1 cellular context compared by ENCODE assay signal in the genomic region with DNA sequence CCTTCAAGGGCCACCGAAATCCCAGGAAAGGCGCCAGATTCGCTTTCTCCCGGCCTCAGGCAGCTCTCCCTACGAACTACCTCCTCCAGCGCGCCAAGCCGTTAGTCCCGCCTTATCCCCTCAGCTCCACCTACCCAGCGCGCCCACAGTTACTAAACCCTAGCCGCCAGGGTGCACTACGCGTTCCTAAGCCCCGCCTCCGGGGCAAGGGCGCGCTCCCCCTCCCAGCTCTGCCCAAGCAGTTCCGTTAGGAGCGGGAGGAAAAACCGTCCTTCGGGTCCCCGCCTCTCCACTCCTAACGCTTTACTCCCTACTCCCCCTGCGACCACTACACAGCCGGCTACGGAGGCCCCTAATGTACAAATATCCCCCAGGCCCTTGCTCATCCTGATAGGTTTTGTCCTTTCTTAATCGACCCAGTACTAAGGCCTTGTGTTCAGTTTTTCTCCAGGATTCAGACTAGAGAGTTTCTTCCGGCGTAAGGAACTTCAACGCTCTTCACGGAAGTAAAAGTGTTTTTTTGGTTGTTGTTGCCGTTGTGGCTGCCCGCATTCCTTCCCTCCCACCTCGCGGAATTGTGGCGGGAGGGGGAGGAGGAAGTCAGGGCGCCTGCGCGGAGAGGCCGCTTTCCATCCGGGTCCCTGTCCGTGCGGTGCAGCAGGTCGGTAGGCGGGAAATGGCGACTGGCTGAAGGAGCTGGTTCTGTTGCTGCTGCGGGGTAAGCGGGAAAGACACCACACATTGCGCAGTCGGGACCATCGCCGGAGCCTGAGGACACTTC.
TF ChIP-seq lines count a peak whose summit lies in the region.

A gene (plus strand): TSS at position 655 of the 781 bp plus-strand sequence. CDS start 31,386 bp downstream, outside the sequence.

TF ChIP-seq in HepG2, 621 proteins besides CTCF, POLR2A, EP300 and RAD21 (continued from another document and continues in another):
- TF ChIP-seq, protein P1, sequence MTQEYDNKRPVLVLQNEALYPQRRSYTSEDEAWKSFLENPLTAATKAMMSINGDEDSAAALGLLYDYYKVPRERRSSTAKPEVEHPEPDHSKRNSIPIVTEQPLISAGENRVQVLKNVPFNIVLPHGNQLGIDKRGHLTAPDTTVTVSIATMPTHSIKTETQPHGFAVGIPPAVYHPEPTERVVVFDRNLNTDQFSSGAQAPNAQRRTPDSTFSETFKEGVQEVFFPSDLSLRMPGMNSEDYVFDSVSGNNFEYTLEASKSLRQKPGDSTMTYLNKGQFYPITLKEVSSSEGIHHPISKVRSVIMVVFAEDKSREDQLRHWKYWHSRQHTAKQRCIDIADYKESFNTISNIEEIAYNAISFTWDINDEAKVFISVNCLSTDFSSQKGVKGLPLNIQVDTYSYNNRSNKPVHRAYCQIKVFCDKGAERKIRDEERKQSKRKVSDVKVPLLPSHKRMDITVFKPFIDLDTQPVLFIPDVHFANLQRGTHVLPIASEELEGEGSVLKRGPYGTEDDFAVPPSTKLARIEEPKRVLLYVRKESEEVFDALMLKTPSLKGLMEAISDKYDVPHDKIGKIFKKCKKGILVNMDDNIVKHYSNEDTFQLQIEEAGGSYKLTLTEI (CRISPR knock-in tag; conservative IDR thresholded peaks at IDR 0.05) = no peak
- TF ChIP-seq CCDC6 (CRISPR knock-in tag; IDR thresholded peaks at IDR 0.05) = peak; percentile 17; the same call in 1 of the 2 replicates
- TF ChIP-seq RFX1 (IDR thresholded peaks at IDR 0.05) = peak; percentile 6; the same call in 1 of the 2 replicates
- TF ChIP-seq ZNF251 (CRISPR knock-in tag; IDR thresholded peaks at IDR 0.05) = no peak
- TF ChIP-seq PHF5A (CRISPR knock-in tag; IDR thresholded peaks at IDR 0.05; ENCODE audit: low read depth, unreplicated experiment) = no peak
- TF ChIP-seq ZKSCAN8 (CRISPR knock-in tag; IDR thresholded peaks at IDR 0.05; ENCODE audit: borderline replicate concordance) = no peak
- TF ChIP-seq, protein P2, sequence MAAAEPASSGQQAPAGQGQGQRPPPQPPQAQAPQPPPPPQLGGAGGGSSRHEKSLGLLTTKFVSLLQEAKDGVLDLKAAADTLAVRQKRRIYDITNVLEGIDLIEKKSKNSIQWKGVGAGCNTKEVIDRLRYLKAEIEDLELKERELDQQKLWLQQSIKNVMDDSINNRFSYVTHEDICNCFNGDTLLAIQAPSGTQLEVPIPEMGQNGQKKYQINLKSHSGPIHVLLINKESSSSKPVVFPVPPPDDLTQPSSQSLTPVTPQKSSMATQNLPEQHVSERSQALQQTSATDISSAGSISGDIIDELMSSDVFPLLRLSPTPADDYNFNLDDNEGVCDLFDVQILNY (CRISPR knock-in tag; conservative IDR thresholded peaks at IDR 0.05) = peak; percentile 91
- TF ChIP-seq, protein P3, sequence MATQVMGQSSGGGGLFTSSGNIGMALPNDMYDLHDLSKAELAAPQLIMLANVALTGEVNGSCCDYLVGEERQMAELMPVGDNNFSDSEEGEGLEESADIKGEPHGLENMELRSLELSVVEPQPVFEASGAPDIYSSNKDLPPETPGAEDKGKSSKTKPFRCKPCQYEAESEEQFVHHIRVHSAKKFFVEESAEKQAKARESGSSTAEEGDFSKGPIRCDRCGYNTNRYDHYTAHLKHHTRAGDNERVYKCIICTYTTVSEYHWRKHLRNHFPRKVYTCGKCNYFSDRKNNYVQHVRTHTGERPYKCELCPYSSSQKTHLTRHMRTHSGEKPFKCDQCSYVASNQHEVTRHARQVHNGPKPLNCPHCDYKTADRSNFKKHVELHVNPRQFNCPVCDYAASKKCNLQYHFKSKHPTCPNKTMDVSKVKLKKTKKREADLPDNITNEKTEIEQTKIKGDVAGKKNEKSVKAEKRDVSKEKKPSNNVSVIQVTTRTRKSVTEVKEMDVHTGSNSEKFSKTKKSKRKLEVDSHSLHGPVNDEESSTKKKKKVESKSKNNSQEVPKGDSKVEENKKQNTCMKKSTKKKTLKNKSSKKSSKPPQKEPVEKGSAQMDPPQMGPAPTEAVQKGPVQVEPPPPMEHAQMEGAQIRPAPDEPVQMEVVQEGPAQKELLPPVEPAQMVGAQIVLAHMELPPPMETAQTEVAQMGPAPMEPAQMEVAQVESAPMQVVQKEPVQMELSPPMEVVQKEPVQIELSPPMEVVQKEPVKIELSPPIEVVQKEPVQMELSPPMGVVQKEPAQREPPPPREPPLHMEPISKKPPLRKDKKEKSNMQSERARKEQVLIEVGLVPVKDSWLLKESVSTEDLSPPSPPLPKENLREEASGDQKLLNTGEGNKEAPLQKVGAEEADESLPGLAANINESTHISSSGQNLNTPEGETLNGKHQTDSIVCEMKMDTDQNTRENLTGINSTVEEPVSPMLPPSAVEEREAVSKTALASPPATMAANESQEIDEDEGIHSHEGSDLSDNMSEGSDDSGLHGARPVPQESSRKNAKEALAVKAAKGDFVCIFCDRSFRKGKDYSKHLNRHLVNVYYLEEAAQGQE (IDR thresholded peaks at IDR 0.05; ENCODE audit: borderline replicate concordance in 1 of 2, low read depth in 1 of 2, low read length in 2 of 2) = no peak; a peak in 1 of 4 replicates
- TF ChIP-seq NFIB (CRISPR knock-in tag; IDR thresholded peaks at IDR 0.05; ENCODE audit: borderline replicate concordance) = no peak
- TF ChIP-seq TEAD2 (CRISPR knock-in tag; IDR thresholded peaks at IDR 0.05) = no peak
- 0 out of 2 replicates have a peak, but pooled peaks have one; percentile 63 for TF ChIP-seq ZC3H13 (CRISPR knock-in tag; IDR thresholded peaks at IDR 0.05)
- TF ChIP-seq, protein P4, sequence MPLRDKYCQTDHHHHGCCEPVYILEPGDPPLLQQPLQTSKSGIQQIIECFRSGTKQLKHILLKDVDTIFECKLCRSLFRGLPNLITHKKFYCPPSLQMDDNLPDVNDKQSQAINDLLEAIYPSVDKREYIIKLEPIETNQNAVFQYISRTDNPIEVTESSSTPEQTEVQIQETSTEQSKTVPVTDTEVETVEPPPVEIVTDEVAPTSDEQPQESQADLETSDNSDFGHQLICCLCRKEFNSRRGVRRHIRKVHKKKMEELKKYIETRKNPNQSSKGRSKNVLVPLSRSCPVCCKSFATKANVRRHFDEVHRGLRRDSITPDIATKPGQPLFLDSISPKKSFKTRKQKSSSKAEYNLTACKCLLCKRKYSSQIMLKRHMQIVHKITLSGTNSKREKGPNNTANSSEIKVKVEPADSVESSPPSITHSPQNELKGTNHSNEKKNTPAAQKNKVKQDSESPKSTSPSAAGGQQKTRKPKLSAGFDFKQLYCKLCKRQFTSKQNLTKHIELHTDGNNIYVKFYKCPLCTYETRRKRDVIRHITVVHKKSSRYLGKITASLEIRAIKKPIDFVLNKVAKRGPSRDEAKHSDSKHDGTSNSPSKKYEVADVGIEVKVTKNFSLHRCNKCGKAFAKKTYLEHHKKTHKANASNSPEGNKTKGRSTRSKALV (CRISPR knock-in tag; IDR thresholded peaks at IDR 0.05) = peak; percentile 72
- TF ChIP-seq ZFP62 (CRISPR knock-in tag; IDR thresholded peaks at IDR 0.05) = no peak
- TF ChIP-seq MZF1 (CRISPR knock-in tag; IDR thresholded peaks at IDR 0.05; ENCODE audit: borderline replicate concordance) = no peak
- TF ChIP-seq SMYD3 (CRISPR knock-in tag; IDR thresholded peaks at IDR 0.05) = no peak; the same call in 1 of the 2 replicates
- no peak for TF ChIP-seq ATAD3A (CRISPR knock-in tag; IDR thresholded peaks at IDR 0.05)
- no peak for TF ChIP-seq ZNF274 (CRISPR knock-in tag; IDR thresholded peaks at IDR 0.05)
- TF ChIP-seq ZNF569 (CRISPR knock-in tag; IDR thresholded peaks at IDR 0.05; ENCODE audit: borderline replicate concordance) = no peak; the same call in 1 of the 2 replicates
- no peak; the same call in 1 of the 2 replicates for TF ChIP-seq BCL6 (CRISPR knock-in tag; IDR thresholded peaks at IDR 0.05)
- TF ChIP-seq, protein P5, sequence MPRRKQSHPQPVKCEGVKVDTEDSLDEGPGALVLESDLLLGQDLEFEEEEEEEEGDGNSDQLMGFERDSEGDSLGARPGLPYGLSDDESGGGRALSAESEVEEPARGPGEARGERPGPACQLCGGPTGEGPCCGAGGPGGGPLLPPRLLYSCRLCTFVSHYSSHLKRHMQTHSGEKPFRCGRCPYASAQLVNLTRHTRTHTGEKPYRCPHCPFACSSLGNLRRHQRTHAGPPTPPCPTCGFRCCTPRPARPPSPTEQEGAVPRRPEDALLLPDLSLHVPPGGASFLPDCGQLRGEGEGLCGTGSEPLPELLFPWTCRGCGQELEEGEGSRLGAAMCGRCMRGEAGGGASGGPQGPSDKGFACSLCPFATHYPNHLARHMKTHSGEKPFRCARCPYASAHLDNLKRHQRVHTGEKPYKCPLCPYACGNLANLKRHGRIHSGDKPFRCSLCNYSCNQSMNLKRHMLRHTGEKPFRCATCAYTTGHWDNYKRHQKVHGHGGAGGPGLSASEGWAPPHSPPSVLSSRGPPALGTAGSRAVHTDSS (CRISPR knock-in tag; conservative IDR thresholded peaks at IDR 0.05) = no peak
- peak; percentile 85; the same call in 1 of the 2 replicates for TF ChIP-seq ZNF607 (CRISPR knock-in tag; IDR thresholded peaks at IDR 0.05; ENCODE audit: borderline replicate concordance)
- TF ChIP-seq CREB1 (IDR thresholded peaks at IDR 0.05) = peak; percentile 9; the same call in 1 of the 2 replicates
- TF ChIP-seq CREB1 (CRISPR knock-in tag; IDR thresholded peaks at IDR 0.05) = peak; percentile 83
- TF ChIP-seq ZSCAN20 (CRISPR knock-in tag; IDR thresholded peaks at IDR 0.05; ENCODE audit: borderline replicate concordance) = no peak
- TF ChIP-seq TARDBP (CRISPR knock-in tag; IDR thresholded peaks at IDR 0.05) = peak; percentile 56; the same call in 1 of the 2 replicates
- TF ChIP-seq, protein P6, sequence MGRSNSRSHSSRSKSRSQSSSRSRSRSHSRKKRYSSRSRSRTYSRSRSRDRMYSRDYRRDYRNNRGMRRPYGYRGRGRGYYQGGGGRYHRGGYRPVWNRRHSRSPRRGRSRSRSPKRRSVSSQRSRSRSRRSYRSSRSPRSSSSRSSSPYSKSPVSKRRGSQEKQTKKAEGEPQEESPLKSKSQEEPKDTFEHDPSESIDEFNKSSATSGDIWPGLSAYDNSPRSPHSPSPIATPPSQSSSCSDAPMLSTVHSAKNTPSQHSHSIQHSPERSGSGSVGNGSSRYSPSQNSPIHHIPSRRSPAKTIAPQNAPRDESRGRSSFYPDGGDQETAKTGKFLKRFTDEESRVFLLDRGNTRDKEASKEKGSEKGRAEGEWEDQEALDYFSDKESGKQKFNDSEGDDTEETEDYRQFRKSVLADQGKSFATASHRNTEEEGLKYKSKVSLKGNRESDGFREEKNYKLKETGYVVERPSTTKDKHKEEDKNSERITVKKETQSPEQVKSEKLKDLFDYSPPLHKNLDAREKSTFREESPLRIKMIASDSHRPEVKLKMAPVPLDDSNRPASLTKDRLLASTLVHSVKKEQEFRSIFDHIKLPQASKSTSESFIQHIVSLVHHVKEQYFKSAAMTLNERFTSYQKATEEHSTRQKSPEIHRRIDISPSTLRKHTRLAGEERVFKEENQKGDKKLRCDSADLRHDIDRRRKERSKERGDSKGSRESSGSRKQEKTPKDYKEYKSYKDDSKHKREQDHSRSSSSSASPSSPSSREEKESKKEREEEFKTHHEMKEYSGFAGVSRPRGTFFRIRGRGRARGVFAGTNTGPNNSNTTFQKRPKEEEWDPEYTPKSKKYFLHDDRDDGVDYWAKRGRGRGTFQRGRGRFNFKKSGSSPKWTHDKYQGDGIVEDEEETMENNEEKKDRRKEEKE (IDR thresholded peaks at IDR 0.05) = no peak
- peak; percentile 58; the same call in 1 of the 2 replicates for TF ChIP-seq SMAD3 (CRISPR knock-in tag; IDR thresholded peaks at IDR 0.05)
- no peak for TF ChIP-seq CENPX (CRISPR knock-in tag; IDR thresholded peaks at IDR 0.05)
- TF ChIP-seq GATAD2A (CRISPR knock-in tag; IDR thresholded peaks at IDR 0.05) = peak; percentile 52; the same call in 1 of the 2 replicates
- TF ChIP-seq MEF2D (CRISPR knock-in tag; IDR thresholded peaks at IDR 0.05) = peak; percentile 73
- TF ChIP-seq RBM39 (IDR thresholded peaks at IDR 0.05; ENCODE audit: low read depth, low read length, poor library complexity, severe bottlenecking) = peak; percentile 83
- TF ChIP-seq CBX1 (IDR thresholded peaks at IDR 0.05; ENCODE audit: low read depth) = no peak
- peak; percentile 94 for TF ChIP-seq NAIF1 (CRISPR knock-in tag; IDR thresholded peaks at IDR 0.05; ENCODE audit: borderline replicate concordance)
- TF ChIP-seq TP53 (CRISPR knock-in tag; conservative IDR thresholded peaks at IDR 0.05) = no peak; the same call in 1 of the 2 replicates
- no peak for TF ChIP-seq TAF15 (IDR thresholded peaks at IDR 0.05; ENCODE audit: low read depth, low read length, poor library complexity, severe bottlenecking)
- TF ChIP-seq, protein P7, sequence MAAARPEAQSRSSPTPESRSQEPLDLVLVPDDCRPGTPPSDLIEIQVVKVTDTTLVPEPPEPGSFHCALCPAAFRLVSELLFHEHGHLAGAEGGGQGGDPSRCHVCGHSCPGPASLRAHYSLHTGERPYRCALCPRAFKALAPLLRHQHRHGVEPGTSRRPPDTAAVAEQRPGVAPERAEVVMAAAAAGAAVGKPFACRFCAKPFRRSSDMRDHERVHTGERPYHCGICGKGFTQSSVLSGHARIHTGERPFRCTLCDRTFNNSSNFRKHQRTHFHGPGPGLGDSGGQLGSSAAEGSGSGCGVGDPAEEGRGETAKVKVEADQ (CRISPR knock-in tag; IDR thresholded peaks at IDR 0.05; ENCODE audit: borderline replicate concordance) = no peak
- TF ChIP-seq EHMT2 (IDR thresholded peaks at IDR 0.05; ENCODE audit: borderline replicate concordance, low read depth, low read length) = no peak
- no peak for TF ChIP-seq ZNF431 (CRISPR knock-in tag; IDR thresholded peaks at IDR 0.05; ENCODE audit: borderline replicate concordance, low read depth)
- TF ChIP-seq ZNF713 (CRISPR knock-in tag; IDR thresholded peaks at IDR 0.05) = no peak
- TF ChIP-seq, protein P8, sequence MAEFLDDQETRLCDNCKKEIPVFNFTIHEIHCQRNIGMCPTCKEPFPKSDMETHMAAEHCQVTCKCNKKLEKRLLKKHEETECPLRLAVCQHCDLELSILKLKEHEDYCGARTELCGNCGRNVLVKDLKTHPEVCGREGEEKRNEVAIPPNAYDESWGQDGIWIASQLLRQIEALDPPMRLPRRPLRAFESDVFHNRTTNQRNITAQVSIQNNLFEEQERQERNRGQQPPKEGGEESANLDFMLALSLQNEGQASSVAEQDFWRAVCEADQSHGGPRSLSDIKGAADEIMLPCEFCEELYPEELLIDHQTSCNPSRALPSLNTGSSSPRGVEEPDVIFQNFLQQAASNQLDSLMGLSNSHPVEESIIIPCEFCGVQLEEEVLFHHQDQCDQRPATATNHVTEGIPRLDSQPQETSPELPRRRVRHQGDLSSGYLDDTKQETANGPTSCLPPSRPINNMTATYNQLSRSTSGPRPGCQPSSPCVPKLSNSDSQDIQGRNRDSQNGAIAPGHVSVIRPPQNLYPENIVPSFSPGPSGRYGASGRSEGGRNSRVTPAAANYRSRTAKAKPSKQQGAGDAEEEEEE (CRISPR knock-in tag; IDR thresholded peaks at IDR 0.05; ENCODE audit: borderline replicate concordance) = 0 out of 2 replicates have a peak, but pooled peaks have one; percentile 16
- no peak for TF ChIP-seq SMARCE1 (IDR thresholded peaks at IDR 0.05; ENCODE audit: borderline replicate concordance)
- peak; percentile 45; the same call in 1 of the 2 replicates for TF ChIP-seq MXD4 (CRISPR knock-in tag; IDR thresholded peaks at IDR 0.05)
- TF ChIP-seq ZNF12 (CRISPR knock-in tag; IDR thresholded peaks at IDR 0.05) = 0 out of 2 replicates have a peak, but pooled peaks have one; percentile 26
- peak; percentile 67 for TF ChIP-seq CCAR2 (optimal IDR thresholded peaks at IDR 0.05; ENCODE audit: low read depth, low read length)
- TF ChIP-seq SPEN (CRISPR knock-in tag; IDR thresholded peaks at IDR 0.05; ENCODE audit: low read depth) = no peak; the same call in none of the 2 replicates
- TF ChIP-seq BRD4 (CRISPR knock-in tag; IDR thresholded peaks at IDR 0.05) = no peak; the same call in 1 of the 2 replicates
- TF ChIP-seq PHF21A (CRISPR knock-in tag; IDR thresholded peaks at IDR 0.05) = peak; percentile 87
- TF ChIP-seq SOX5 (CRISPR knock-in tag; IDR thresholded peaks at IDR 0.05; ENCODE audit: borderline replicate concordance) = no peak
